Comparison of ENCODE assay signal across 8 cellular contexts in the genomic region with DNA sequence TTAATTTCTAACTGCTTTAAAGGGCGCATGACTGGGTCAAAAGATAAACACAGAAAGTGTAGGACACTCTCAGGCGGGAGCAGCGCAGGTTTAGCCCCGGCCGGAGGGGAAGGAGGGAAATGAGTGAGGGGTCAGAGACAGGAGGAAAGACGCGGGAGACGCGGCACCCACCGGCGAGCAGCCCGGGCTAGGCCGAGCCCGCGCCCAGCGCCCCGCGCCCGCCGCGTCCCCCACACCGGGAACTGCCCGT. TPM values are rescaled to one million over a fixed set of nuclear protein-coding genes. Genes with fewer than 3 reads are reported as not detected.
DNase-seq lines count a peak whose midpoint lies in the region; ATAC-seq, FAIRE-seq and TF ChIP-seq lines count a peak whose summit lies in the region.

No MANE protein-coding gene starts in this region.

- H3K4me1 Mint-ChIP-seq in activated CD4-positive, alpha-beta T cell treated with anti-CD3 and anti-CD28 coated beads, Interleukin-2, amount 10 ng/mL, durations not matched to agents 7 days and 5 days: peaks cover 39% of the 10 kb centered on the region

- H2AK5ac ChIP-seq in H1 (ENCODE audit: low read depth, low read length): no peak overlapping the region

- H4K20me1 ChIP-seq in Loucy (ENCODE audit: insufficient read depth, low read length, poor library complexity, severe bottlenecking) (peaks cover 42% of the 10 kb centered on the region), H1 (replicated peaks in 1 of 2; ENCODE audit: control insufficient read depth in 1 of 2, insufficient read depth in 2 of 2, low read length in 2 of 2) (peaks cover 2 to 12% of the 10 kb centered on the region in 2 experiments)

- POLR2A ChIA-PET in activated CD4-positive, alpha-beta T cell treated with anti-CD3 and anti-CD28 coated beads, Interleukin-2, amount 10 ng/mL, durations not matched to agents 7 days and 5 days (lab: Charles Lee): no interaction called here
- POLR2A ChIA-PET in H1 (lab: Charles Lee; ENCODE audit: partially characterized antibody): interaction anchor here (1.3 kb wide), 1 partner anchor 225 kb away, joined by 3 read pairs; no protein-coding TSS in a partner anchor

- TF ChIP-seq CTCF in Loucy (conservative IDR thresholded peaks at IDR 0.05; ENCODE audit: low read length): no peak
- no peak for TF ChIP-seq CTCF in H1 (IDR thresholded peaks at IDR 0.05; ENCODE audit: control extremely low read depth in 1 of 3, insufficient read depth in 1 of 3, low read depth in 1 of 3, low read length in 3 of 3)
- TF ChIP-seq CTCF in omental fat pad (IDR thresholded peaks at IDR 0.05): no peak

- H3K9me2 ChIP-seq in Loucy (replicated peaks; ENCODE audit: low read depth, low read length): no peaks in the 10 kb centered on the region

- no peak overlapping the region for H2BK120ac ChIP-seq in H1 (replicated peaks; ENCODE audit: low read depth, low read length)

- no peak for TF ChIP-seq EP300 in H1 (IDR thresholded peaks at IDR 0.05; ENCODE audit: borderline replicate concordance in 1 of 2, low read depth in 2 of 2, low read length in 2 of 2)

- H4K5ac ChIP-seq in H1 (ENCODE audit: insufficient read length, low read depth, low read length): no peak overlapping the region

- peak overlapping the region; percentile 90 for H3K4me3 Mint-ChIP-seq in activated CD4-positive, alpha-beta T cell treated with anti-CD3 and anti-CD28 coated beads, Interleukin-2, amount 10 ng/mL, durations not matched to agents 7 days and 5 days

- no peak overlapping the region for H2BK5ac ChIP-seq in H1 (ENCODE audit: low read depth, low read length)

- H3K36me3 ChIP-seq in Loucy (ENCODE audit: insufficient read depth, low read length) (no peaks in the 10 kb centered on the region), H1 (ENCODE audit: control insufficient read depth in 2 of 4, insufficient read depth in 4 of 4, low read length in 3 of 4) (no peaks in the 10 kb centered on the region)

- H3K23me2 ChIP-seq in H1 (ENCODE audit: low read depth, low read length): peaks cover 11% of the 10 kb centered on the region

- no peaks in the 10 kb centered on the region for H3K9me3 Mint-ChIP-seq in activated CD4-positive, alpha-beta T cell treated with anti-CD3 and anti-CD28 coated beads, Interleukin-2, amount 10 ng/mL, durations not matched to agents 7 days and 5 days

- FAIRE-seq in H1 (lab: Jason Lieb, UNC): no peak

- H3K4me1 ChIP-seq in Loucy (ENCODE audit: insufficient read depth, low read length, poor library complexity, severe bottlenecking) (peaks cover 38% of the 10 kb centered on the region), H1 (replicated peaks in 1 of 4; ENCODE audit: control insufficient read depth in 3 of 4, insufficient read depth in 4 of 4, low read length in 3 of 4) (peaks cover 4 to 12% (median 8%) of the 10 kb centered on the region in 4 experiments; a peak in 5 of 7 replicates)

- TF ChIP-seq RAD21 in H1 (IDR thresholded peaks at IDR 0.05 in 1 of 2, conservative IDR thresholded peaks at IDR 0.05 in 1 of 2; ENCODE audit: low read depth in 2 of 2, low read length in 2 of 2): no peak

- H3K4me3 ChIP-seq in Loucy (ENCODE audit: low read length, poor library complexity, severe bottlenecking) (peak overlapping the region; percentile 77), H1 (ENCODE audit: extremely low read depth in 1 of 4, insufficient read depth in 2 of 4, low read depth in 3 of 4, low read length in 4 of 4) (peak overlapping the region; percentile 60 to 83 (median 80))

- DNase-seq in activated CD4-positive, alpha-beta T cell treated with anti-CD3 and anti-CD28 coated beads, Interleukin-2, amount 10 ng/mL, durations not matched to agents 7 days and 5 days: no peak
- DNase-seq in activated CD4-positive, alpha-beta T cell treated with anti-CD3 and anti-CD28 coated beads, Interleukin-2, amount 50 U/mL, for 1 hour: no peak
- DNase-seq in H1 (ENCODE audit: low read depth in 1 of 2, low spot score in 2 of 2) (peak in 1 of 2 experiments; percentile 55), omental fat pad (ENCODE audit: low spot score) (no peak), SHP77 (lab: John Stamatoyannopoulos, UW) (no peak), NCI-H2171 treated with DMSO at 0.1 percent for 48 hours (lab: John Stamatoyannopoulos, UW) (no peak)

- no peak overlapping the region for H4K91ac ChIP-seq in H1 (replicated peaks; ENCODE audit: insufficient read length, low read length)

- no peak overlapping the region for H2BK15ac ChIP-seq in H1 (ENCODE audit: low read length)

- peaks cover 2% of the 10 kb centered on the region for H3K27me3 Mint-ChIP-seq in activated CD4-positive, alpha-beta T cell treated with anti-CD3 and anti-CD28 coated beads, Interleukin-2, amount 10 ng/mL, durations not matched to agents 7 days and 5 days

- no peak overlapping the region for H3K23ac ChIP-seq in H1 (ENCODE audit: insufficient read length)

- H3K18ac ChIP-seq in H1 (ENCODE audit: extremely low read depth, low read length): no peak overlapping the region

- peaks cover 4% of the 10 kb centered on the region; the same call in 1 of the 2 replicates for H3K79me1 ChIP-seq in H1 (ENCODE audit: low read depth, low read length)

- H3K79me2 ChIP-seq in Loucy (ENCODE audit: insufficient read depth, low read length) (peaks cover 52% of the 10 kb centered on the region), H1 (ENCODE audit: control insufficient read depth in 1 of 2, insufficient read depth in 2 of 2, low read length in 2 of 2) (peaks cover 3 to 39% of the 10 kb centered on the region in 2 experiments; a peak in 3 of 4 replicates)

- 2% methylated on average over 22 of the region's 23 CpGs; no CpG with 5 or more reads in 1 of the 2 experiments for WGBS in H1 (ENCODE audit: extremely low coverage in 1 of 2, insufficient coverage in 1 of 2, insufficient read length in 1 of 2, insufficient replicate concordance in 2 of 2, low coverage in 1 of 2, low lambda C conversion rate in 2 of 2, missing lambda C conversion rate in 1 of 2), 2 experiments

- H3K4ac ChIP-seq in H1 (replicated peaks; ENCODE audit: insufficient read length, low read depth, low read length): no peak overlapping the region

- H3K14ac ChIP-seq in H1 (ENCODE audit: insufficient read length): no peak overlapping the region

- no peaks in the 10 kb centered on the region for H3K36me3 Mint-ChIP-seq in activated CD4-positive, alpha-beta T cell treated with anti-CD3 and anti-CD28 coated beads, Interleukin-2, amount 10 ng/mL, durations not matched to agents 7 days and 5 days (ENCODE audit: low read depth)

- no peak for TF ChIP-seq POLR2A in H1 (IDR thresholded peaks at IDR 0.05; ENCODE audit: control extremely low read depth in 1 of 2, low read depth in 2 of 2, low read length in 2 of 2)

- peak; percentile 67 for ATAC-seq in omental fat pad (ENCODE audit: low FRiP score)
- no peak for ATAC-seq in GM19467 (IDR thresholded peaks at IDR 0.05; ENCODE audit: unreplicated experiment)

- no peak overlapping the region for H4K8ac ChIP-seq in H1 (ENCODE audit: extremely low read depth, insufficient read depth, low read length)

- no peaks in the 10 kb centered on the region for H3K27me3 ChIP-seq in Loucy (ENCODE audit: insufficient read depth, low read length, poor library complexity, severe bottlenecking)
- peaks cover 0 to 11% (median 0%) of the 10 kb centered on the region in 4 experiments; a peak in 3 of 7 replicates for H3K27me3 ChIP-seq in H1 (replicated peaks in 1 of 4; ENCODE audit: control insufficient read depth in 3 of 4, extremely low read depth in 1 of 4, insufficient read depth in 3 of 4, low read length in 3 of 4)

- H2AFZ ChIP-seq in Loucy (ENCODE audit: low read length) (peak overlapping the region; percentile 85; the same call in 1 of the 2 replicates), H1 (ENCODE audit: low read length) (peak overlapping the region; percentile 3; the same call in 1 of the 2 replicates)

- H2BK20ac ChIP-seq in H1 (ENCODE audit: low read length): no peak overlapping the region

- H3K27ac Mint-ChIP-seq in activated CD4-positive, alpha-beta T cell treated with anti-CD3 and anti-CD28 coated beads, Interleukin-2, amount 10 ng/mL, durations not matched to agents 7 days and 5 days: peak overlapping the region; percentile 86

- H3K4me2 ChIP-seq in Loucy (ENCODE audit: low read depth, low read length, poor library complexity, severe bottlenecking) (peak overlapping the region; percentile 85), H1 (ENCODE audit: insufficient read depth in 1 of 2, low read depth in 2 of 2, low read length in 2 of 2) (peak overlapping the region; percentile 83 to 99; a peak in 3 of 4 replicates)

- CTCF ChIA-PET in activated CD4-positive, alpha-beta T cell treated with anti-CD3 and anti-CD28 coated beads, Interleukin-2, amount 10 ng/mL, durations not matched to agents 7 days and 5 days (lab: Charles Lee): no interaction called here
- CTCF ChIA-PET in H1 (lab: Charles Lee; ENCODE audit: partially characterized antibody): no interaction called here

- H3K27ac ChIP-seq in H1 (ENCODE audit: low read depth, low read length): no peak overlapping the region

- peak overlapping the region; percentile 69 for H3K9ac ChIP-seq in Loucy (ENCODE audit: low read depth, low read length, poor library complexity, severe bottlenecking)
- H3K9ac ChIP-seq in H1 (replicated peaks in 1 of 4; ENCODE audit: extremely low read depth in 1 of 4, low read depth in 3 of 4, low read length in 3 of 4): peak overlapping the region; percentile 45 to 92 (median 65); a peak in 6 of 7 replicates

- H3K9me3 ChIP-seq in Loucy (ENCODE audit: insufficient read depth, low read depth, low read length) (no peaks in the 10 kb centered on the region), H1 (ENCODE audit: insufficient read depth in 2 of 2, low read depth in 1 of 2, low read length in 1 of 2) (no peaks in the 10 kb centered on the region)

- H3F3A ChIP-seq in Loucy (ENCODE audit: low read depth): no peaks in the 10 kb centered on the region

- H2BK12ac ChIP-seq in H1 (ENCODE audit: low read depth, low read length): no peak overlapping the region

- H3K56ac ChIP-seq in H1 (replicated peaks; ENCODE audit: insufficient read length, low read depth, low read length): no peak overlapping the region

TF ChIP-seq in H1, 55 proteins besides CTCF, POLR2A, EP300 and RAD21:
- no peak for TF ChIP-seq SP2 (IDR thresholded peaks at IDR 0.05; ENCODE audit: low read length)
- TF ChIP-seq JUND (IDR thresholded peaks at IDR 0.05; ENCODE audit: low read length): no peak

RNA-seq across cellular contexts. Expression of gene GXYLT1, which starts 0.6 kb away (rescaled TPM):
- 10 to 100 TPM in 1 of 2 experiments, 1 to 10 TPM in 1; 8.0 to 10.2 TPM for total RNA-seq in activated CD4-positive, alpha-beta T cell treated with anti-CD3 and anti-CD28 coated beads, Interleukin-2, amount 10 ng/mL, durations not matched to agents 7 days and 5 days
- total RNA-seq in H1 (2021; fragmentation: NEBNext Ultra II Directional; extraction: Animal tissue kit (Norgen Biotek cat#: 25700)): 10.0 and 10.7 TPM in 2 replicates
- polyA plus RNA-seq in H1 (2011; rRNA removed): 1.9 and 3.1 TPM in 2 replicates
- 4.0 TPM for polyA plus RNA-seq in H1 (2011; cell fraction: cytosol; rRNA removed)
- polyA plus RNA-seq in H1 (2011; cell fraction: nucleus; rRNA removed): 2.2 TPM
- 3.9 to 7.5 TPM (median 5.1 TPM) in 4 replicates for polyA plus RNA-seq in H1 (2012, experiment 1 of 2)
- polyA plus RNA-seq in H1 (2012, experiment 2 of 2): 0.29 TPM
- 6.9 TPM for polyA plus RNA-seq in H1 (2013, experiment 1 of 2)
- 7.5 TPM for polyA plus RNA-seq in H1 (2013, experiment 2 of 2)
- 4.0 and 8.6 TPM in 2 replicates for polyA minus RNA-seq in H1 (2011; rRNA and poly(A)+ RNA removed)
- polyA minus RNA-seq in H1 (2011; cell fraction: cytosol; rRNA and poly(A)+ RNA removed): 5.4 TPM
- 8.6 TPM for polyA minus RNA-seq in H1 (2011; cell fraction: nucleus; rRNA and poly(A)+ RNA removed)
- total RNA-seq in omental fat pad: 10 to 100 TPM; 10.3 to 19.1 (median 13.8) TPM
